8 cellular contexts compared by ENCODE assay signal in the genomic region with DNA sequence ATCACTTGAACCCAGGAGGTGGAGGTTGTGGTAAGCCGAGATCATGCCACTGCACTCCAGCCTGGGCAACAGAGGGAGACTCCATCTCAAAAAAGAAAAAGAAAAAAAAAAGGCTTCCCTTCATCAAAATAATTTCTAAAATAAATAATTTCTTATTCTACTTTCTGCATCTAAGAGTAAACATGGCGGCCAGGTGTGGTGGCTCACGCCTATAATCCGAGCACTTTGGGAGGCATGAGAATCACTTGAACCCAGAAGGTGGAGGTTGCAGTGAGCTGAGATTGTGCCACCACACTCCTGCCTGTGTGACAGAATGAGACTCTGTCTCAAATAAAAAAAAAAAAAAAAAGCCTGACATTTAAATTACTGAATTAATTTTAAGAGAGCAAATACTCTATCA. TPM values are rescaled to one million over a fixed set of nuclear protein-coding genes. Genes with fewer than 3 reads are reported as not detected.
A peak's percentile ranks its signal among the peaks of the same experiment; 100 is the strongest.
DNase-seq lines count a peak whose midpoint lies in the region; ATAC-seq and TF ChIP-seq lines count a peak whose summit lies in the region.
"Not testable (repeated sequence)": the region's sequence is repeated elsewhere in the genome, so short reads cannot be mapped to it uniquely, and the experiment has no call there.

No MANE protein-coding gene starts in this region.

- peak overlapping the region; percentile 100 for H3K27ac Mint-ChIP-seq in CD4-positive, alpha-beta T cell
- H3K27ac Mint-ChIP-seq in T-helper 17 cell = peak overlapping the region; percentile 99
- peak overlapping the region; percentile 100 for H3K27ac Mint-ChIP-seq in activated T-helper 17 cell treated with anti-CD3 and anti-CD28 coated beads, Interleukin-2, amount 50 U/mL, for 72 hours
- not testable (repeated sequence) for H3K27ac Mint-ChIP-seq in central memory CD8-positive, alpha-beta T cell (ENCODE audit: low read depth)
- peak overlapping the region; percentile 17 to 100 (median 99) for H3K27ac Mint-ChIP-seq in immature natural killer cell

- H2AK9ac ChIP-seq in IMR-90 (replicated peaks; ENCODE audit: low read depth, low read length, poor library complexity) = not testable (repeated sequence)

- H3K4ac ChIP-seq in IMR-90 (ENCODE audit: low read depth, low read length) = not testable (repeated sequence)

- TF ChIP-seq EP300 in neural cell (conservative IDR thresholded peaks at IDR 0.05; ENCODE audit: poor library complexity, severe bottlenecking); stomach (IDR thresholded peaks at IDR 0.05): not testable (repeated sequence)

- H3K18ac ChIP-seq in IMR-90 (ENCODE audit: low read depth, low read length) = not testable (repeated sequence)

- H3K9me2 ChIP-seq in neural cell (ENCODE audit: insufficient read depth, low read length) = not testable (repeated sequence)

- H2BK20ac ChIP-seq in IMR-90 (ENCODE audit: low read depth, low read length) = not testable (repeated sequence)

- ATAC-seq in CD4-positive, alpha-beta T cell (ENCODE audit: poor library complexity); IMR-90 (ENCODE audit: low read depth); T-helper 17 cell; activated T-helper 17 cell treated with anti-CD3 and anti-CD28 coated beads, Interleukin-2, amount 50 U/mL, for 72 hours (replicated peaks); central memory CD8-positive, alpha-beta T cell (replicated peaks; ENCODE audit: extremely low read depth, poor library complexity, severe bottlenecking): not testable (repeated sequence)

- peaks cover 61% of the 10 kb centered on the region for H4K20me1 ChIP-seq in IMR-90 (ENCODE audit: insufficient read depth, low read length)
- H4K20me1 ChIP-seq in neural cell (ENCODE audit: insufficient read depth) = peaks cover 32% of the 10 kb centered on the region

- not testable (repeated sequence) for H4K91ac ChIP-seq in IMR-90 (ENCODE audit: insufficient read depth, low read depth, low read length)

- peaks cover 72% of the 10 kb centered on the region for H3K79me2 ChIP-seq in neural cell (replicated peaks; ENCODE audit: insufficient read depth, low read length)

- peaks cover 69% of the 10 kb centered on the region for H3K4me1 Mint-ChIP-seq in CD4-positive, alpha-beta T cell (ENCODE audit: low read depth)
- H3K4me1 Mint-ChIP-seq in T-helper 17 cell (peaks cover 52% of the 10 kb centered on the region), immature natural killer cell (peaks cover 70 to 73% of the 10 kb centered on the region in 2 donors)
- H3K4me1 Mint-ChIP-seq in activated T-helper 17 cell treated with anti-CD3 and anti-CD28 coated beads, Interleukin-2, amount 50 U/mL, for 72 hours = peaks cover 34% of the 10 kb centered on the region
- H3K4me1 Mint-ChIP-seq in central memory CD8-positive, alpha-beta T cell = peaks cover 63% of the 10 kb centered on the region

- TF ChIP-seq POLR2A in IMR-90 (IDR thresholded peaks at IDR 0.05; ENCODE audit: low read depth, low read length); stomach (IDR thresholded peaks at IDR 0.05): not testable (repeated sequence)

- H3K9me3 Mint-ChIP-seq in CD4-positive, alpha-beta T cell; activated T-helper 17 cell treated with anti-CD3 and anti-CD28 coated beads, Interleukin-2, amount 50 U/mL, for 72 hours; central memory CD8-positive, alpha-beta T cell; immature natural killer cell: not testable (repeated sequence)

- peaks cover 0 to 64% of the 10 kb centered on the region in 2 experiments for H3K79me1 ChIP-seq in IMR-90 (ENCODE audit: low read depth in 1 of 2, low read length in 2 of 2)

- H2AK5ac ChIP-seq in IMR-90 (ENCODE audit: low read depth, low read length) = not testable (repeated sequence)

- no CpG with 5 or more reads among the region's 4 CpGs for WGBS in IMR-90 (ENCODE audit: extremely low coverage in 2 of 2, insufficient read length in 1 of 2), 2 experiments
- WGBS in stomach, 5 donors = 71 to 99% (median 93%) methylated on average over 4 of the region's 4 CpGs

- H2AFZ ChIP-seq in IMR-90 (replicated peaks; ENCODE audit: low read length, poor library complexity); neural cell (ENCODE audit: low read depth, low read length): not testable (repeated sequence)

- peaks cover 78% of the 10 kb centered on the region for H3K36me3 Mint-ChIP-seq in CD4-positive, alpha-beta T cell (ENCODE audit: low read depth)
- not testable (repeated sequence) for H3K36me3 Mint-ChIP-seq in T-helper 17 cell (ENCODE audit: low read depth)
- H3K36me3 Mint-ChIP-seq in activated T-helper 17 cell treated with anti-CD3 and anti-CD28 coated beads, Interleukin-2, amount 50 U/mL, for 72 hours (ENCODE audit: low read depth) = peaks cover 72% of the 10 kb centered on the region
- H3K36me3 Mint-ChIP-seq in central memory CD8-positive, alpha-beta T cell (ENCODE audit: insufficient read depth) = peaks cover 59% of the 10 kb centered on the region
- peaks cover 5 to 11% (median 7%) of the 10 kb centered on the region in 3 donors for H3K36me3 Mint-ChIP-seq in immature natural killer cell

- CTCF ChIA-PET in CD4-positive, alpha-beta T cell (lab: Charles Lee) = interaction anchor here (2.3 kb wide), 1 partner anchor 181 kb away, joined by 12 read pairs; no protein-coding TSS in a partner anchor
- CTCF ChIA-PET in IMR-90 (lab: Yijun Ruan, JAX) = interaction anchor here (0.6 to 1.7 kb wide), 2 partner anchors 78 to 107 kb away, joined by 4 read pairs; no protein-coding TSS in a partner anchor

- in situ Hi-C loops in IMR-90 (cut with MboI; ENCODE audit: low sequenced_read_pairs) = not testable (repeated sequence)

- not testable (repeated sequence) for DNase-seq in CD4-positive, alpha-beta T cell; IMR-90; T-helper 17 cell; central memory CD8-positive, alpha-beta T cell (ENCODE audit: low spot score in 2 of 2); immature natural killer cell; stomach

- H3K23ac ChIP-seq in IMR-90 (ENCODE audit: low read depth, low read length) = not testable (repeated sequence)

- POLR2A ChIA-PET in CD4-positive, alpha-beta T cell (lab: Charles Lee) = interaction anchor here (0.7 to 1.5 kb wide), 4 partner anchors 36 to 131 kb away, joined by 3 to 4 read pairs (median 3); no protein-coding TSS in a partner anchor
- POLR2A ChIA-PET in IMR-90 (lab: Charles Lee; ENCODE audit: unreplicated experiment) = not testable (repeated sequence)

- not testable (repeated sequence) for H3K56ac ChIP-seq in IMR-90 (ENCODE audit: extremely low read depth, insufficient read depth, low read length)

- H3K4me3 Mint-ChIP-seq in CD4-positive, alpha-beta T cell = peak overlapping the region; percentile 95
- peak overlapping the region; percentile 66 for H3K4me3 Mint-ChIP-seq in T-helper 17 cell
- H3K4me3 Mint-ChIP-seq in activated T-helper 17 cell treated with anti-CD3 and anti-CD28 coated beads, Interleukin-2, amount 50 U/mL, for 72 hours = peak overlapping the region; percentile 97
- H3K4me3 Mint-ChIP-seq in central memory CD8-positive, alpha-beta T cell = peak overlapping the region; percentile 90
- H3K4me3 Mint-ChIP-seq in immature natural killer cell = peak overlapping the region; percentile 90 to 98 (median 98)

- H3K27ac ChIP-seq in CD4-positive, alpha-beta T cell (ENCODE audit: low read depth, low read length); IMR-90 (ENCODE audit: insufficient read depth, low read length); neural cell (ENCODE audit: low read length): not testable (repeated sequence)
- peak overlapping the region in 3 of 5 donors; percentile 94 to 97 (median 96) for H3K27ac ChIP-seq in stomach

- not testable (repeated sequence) for BruUV-seq in IMR-90 (replicated peaks; lab: Mats Ljungman, UMichigan)

- H3F3A ChIP-seq in neural cell (ENCODE audit: insufficient read depth, low read length, poor library complexity, severe bottlenecking) = not testable (repeated sequence)

- not testable (repeated sequence) for TF ChIP-seq RAD21 in IMR-90 (IDR thresholded peaks at IDR 0.05; ENCODE audit: low read length); neural cell (conservative IDR thresholded peaks at IDR 0.05)

- H3K9me1 ChIP-seq in IMR-90 (ENCODE audit: insufficient read depth, low read length) = not testable (repeated sequence)

- not testable (repeated sequence) for H3K9ac ChIP-seq in IMR-90 (ENCODE audit: low read depth, low read length)
- peak overlapping the region; percentile 30 for H3K9ac ChIP-seq in neural cell (ENCODE audit: low read length)

- TF ChIP-seq CTCF in CD4-positive, alpha-beta T cell (IDR thresholded peaks at IDR 0.05); IMR-90 (conservative IDR thresholded peaks at IDR 0.05; ENCODE audit: low read depth, low read length); neural cell (IDR thresholded peaks at IDR 0.05; ENCODE audit: poor library complexity, severe bottlenecking); stomach (IDR thresholded peaks at IDR 0.05): not testable (repeated sequence)

- H3K4me1 ChIP-seq in IMR-90 (ENCODE audit: control insufficient read depth, insufficient read depth, low read length) = not testable (repeated sequence)
- peaks cover 24 to 69% (median 43%) of the 10 kb centered on the region in 4 donors for H3K4me1 ChIP-seq in stomach

- H3K27me3 Mint-ChIP-seq in CD4-positive, alpha-beta T cell; T-helper 17 cell; activated T-helper 17 cell treated with anti-CD3 and anti-CD28 coated beads, Interleukin-2, amount 50 U/mL, for 72 hours; central memory CD8-positive, alpha-beta T cell: not testable (repeated sequence)
- H3K27me3 Mint-ChIP-seq in immature natural killer cell (ENCODE audit: low read depth in 3 of 3) = peaks cover 25 to 33% (median 30%) of the 10 kb centered on the region in 3 donors

- H2BK120ac ChIP-seq in IMR-90 (ENCODE audit: low read depth, low read length) = not testable (repeated sequence)

- H3K27me3 ChIP-seq in CD4-positive, alpha-beta T cell (ENCODE audit: control insufficient read depth, insufficient read depth, low read length); IMR-90 (ENCODE audit: control insufficient read depth, insufficient read depth, low read length); neural cell (ENCODE audit: insufficient read depth, low read depth, low read length); stomach: not testable (repeated sequence)

- H3K14ac ChIP-seq in IMR-90 (replicated peaks; ENCODE audit: low read depth, low read length) = not testable (repeated sequence)

- H4K5ac ChIP-seq in IMR-90 (ENCODE audit: low read depth, low read length) = not testable (repeated sequence)

- intact Hi-C loops in CD4-positive, alpha-beta T cell (cut with DNase I, micrococcal nuclease) = loop anchor here in 1 of 2 experiments (5.0 kb wide), 1 partner anchor 45 kb away; no protein-coding TSS in a partner anchor
- intact Hi-C loops in IMR-90 (cut with micrococcal nuclease) = loop anchor here (5.0 kb wide), 1 partner anchor 130 kb away; no protein-coding TSS in a partner anchor
- intact Hi-C loops in stomach (cut with DNase I; ENCODE audit: low total_unique reads) = loop anchor here (10.0 kb wide), 1 partner anchor 147 kb away; a partner anchor contains a TSS

- H2BK5ac ChIP-seq in IMR-90 (ENCODE audit: low read depth, low read length, poor library complexity, severe bottlenecking) = not testable (repeated sequence)

- H3K4me2 ChIP-seq in IMR-90 (ENCODE audit: low read depth, low read length) (peak overlapping the region; percentile 39), neural cell (ENCODE audit: low read length) (peak overlapping the region; percentile 85)

- H2BK15ac ChIP-seq in IMR-90 (ENCODE audit: low read depth, low read length) = not testable (repeated sequence)

- H3K9me3 ChIP-seq in CD4-positive, alpha-beta T cell (ENCODE audit: control insufficient read depth, low read length); IMR-90 (ENCODE audit: control insufficient read depth, insufficient read depth, low read length); T-helper 17 cell (ENCODE audit: control insufficient read depth, low read length, poor library complexity, severe bottlenecking); neural cell (ENCODE audit: low read length); stomach: not testable (repeated sequence)

- H3K36me3 ChIP-seq in IMR-90 (ENCODE audit: control insufficient read depth, insufficient read depth, low read length) (peaks cover 12% of the 10 kb centered on the region), stomach (peaks cover 0 to 17% (median 9%) of the 10 kb centered on the region in 4 donors)
- not testable (repeated sequence) for H3K36me3 ChIP-seq in neural cell (ENCODE audit: insufficient read depth, low read length)

- dilution Hi-C loops in IMR-90 (cut with HindIII; ENCODE audit: low sequenced_read_pairs, unreplicated experiment) = not testable (repeated sequence)

- not testable (repeated sequence) for H4K8ac ChIP-seq in IMR-90 (ENCODE audit: low read depth in 2 of 2, low read length in 2 of 2)

- H3K4me3 ChIP-seq in IMR-90 (ENCODE audit: insufficient read depth, low read depth, low read length) (peak overlapping the region; percentile 93), neural cell (ENCODE audit: low read length) (peak overlapping the region; percentile 99), stomach (peak overlapping the region in 1 of 4 donors; percentile 59)

RNA-seq across cellular contexts. Expression of a gene that starts 3.3 kb away (rescaled TPM):
- 100 to 1,000 TPM; 171 to 176 TPM for total RNA-seq in CD4-positive, alpha-beta T cell
- 10.8 and 15.6 TPM in 2 replicates for total RNA-seq in IMR-90 (2012; rRNA removed)
- 7.3 and 9.5 TPM in 2 replicates for polyA plus RNA-seq in IMR-90 (2012; rRNA removed)
- polyA plus RNA-seq in IMR-90 (2012; cell fraction: cytosol; rRNA removed) = 1.3 and 1.7 TPM in 2 replicates
- 4.9 and 39.2 TPM in 2 replicates for polyA plus RNA-seq in IMR-90 (2012; cell fraction: nucleus; rRNA removed; ENCODE audit: low replicate concordance)
- 100 to 1,000 TPM in 1 of 2 donors, 10 to 100 TPM in 1; 92.7 to 128 TPM for total RNA-seq in T-helper 17 cell
- 10 to 100 TPM; 15.6 to 29.4 TPM for total RNA-seq in activated T-helper 17 cell treated with anti-CD3 and anti-CD28 coated beads, Interleukin-2, amount 50 U/mL, for 72 hours
- 10 to 100 TPM; 22.5 to 32.6 (median 24.1) TPM for polyA plus RNA-seq in immature natural killer cell
- polyA plus RNA-seq in neural cell = 155 and 159 TPM in 2 replicates
- 168 and 203 TPM in 2 replicates for polyA minus RNA-seq in neural cell
- 10 to 100 TPM in 4 of 5 donors, 1 to 10 TPM in 1; 7.8 to 62.5 (median 15.8) TPM for total RNA-seq in stomach
- polyA plus RNA-seq in stomach = 10 to 100 TPM in 2 of 3 donors, 1 to 10 TPM in 1; 8.3 to 16.5 (median 13.4) TPM
